In the genomic region with DNA sequence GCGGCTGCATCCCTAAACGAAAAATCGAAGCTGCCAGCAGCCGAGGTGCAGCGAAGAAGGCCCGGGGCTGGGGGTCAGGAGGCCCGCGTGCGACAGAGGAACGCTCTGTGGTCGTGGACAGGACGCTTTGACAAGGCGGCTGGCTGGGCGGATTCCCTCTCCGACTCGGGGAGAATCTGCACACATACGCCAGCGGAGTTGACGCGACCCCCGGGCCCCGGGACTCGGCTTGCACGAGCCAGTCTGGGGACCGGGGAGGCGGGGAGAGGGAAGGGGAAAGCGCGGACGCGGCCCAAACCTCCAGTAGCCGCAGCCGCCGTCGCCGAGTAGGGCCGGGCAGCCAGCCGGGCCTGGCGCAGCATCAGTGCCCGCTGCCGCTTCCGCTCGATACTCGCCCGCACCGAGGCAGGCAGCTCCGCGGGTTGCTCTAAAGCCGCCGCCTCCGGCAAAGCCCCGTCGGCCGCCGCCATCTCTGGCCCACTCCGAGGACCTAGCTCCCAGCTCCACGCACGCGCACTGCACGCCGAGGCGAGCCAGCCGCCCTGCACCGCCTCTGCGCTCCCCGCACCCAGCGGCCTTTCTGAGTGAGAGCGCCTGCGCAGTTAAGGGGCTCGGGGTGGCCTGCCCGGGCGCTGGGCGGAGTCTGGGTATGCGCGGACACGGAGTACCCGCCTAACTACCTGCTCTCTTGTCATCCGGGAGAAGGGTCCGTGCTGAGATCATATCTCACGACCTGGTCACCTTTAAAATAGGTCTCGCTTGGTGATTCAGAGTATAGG, we compare ENCODE assay signal across 1 cellular context.
TF ChIP-seq lines count a peak whose summit lies in the region.

A gene (minus strand): TSS at position 518 of the 779 bp plus-strand sequence. CDS start 48 bp downstream, at position 470.

TF ChIP-seq in HepG2, 621 proteins besides CTCF, POLR2A, EP300 and RAD21 (continued from another document and continues in another):
- TF ChIP-seq, protein P1, sequence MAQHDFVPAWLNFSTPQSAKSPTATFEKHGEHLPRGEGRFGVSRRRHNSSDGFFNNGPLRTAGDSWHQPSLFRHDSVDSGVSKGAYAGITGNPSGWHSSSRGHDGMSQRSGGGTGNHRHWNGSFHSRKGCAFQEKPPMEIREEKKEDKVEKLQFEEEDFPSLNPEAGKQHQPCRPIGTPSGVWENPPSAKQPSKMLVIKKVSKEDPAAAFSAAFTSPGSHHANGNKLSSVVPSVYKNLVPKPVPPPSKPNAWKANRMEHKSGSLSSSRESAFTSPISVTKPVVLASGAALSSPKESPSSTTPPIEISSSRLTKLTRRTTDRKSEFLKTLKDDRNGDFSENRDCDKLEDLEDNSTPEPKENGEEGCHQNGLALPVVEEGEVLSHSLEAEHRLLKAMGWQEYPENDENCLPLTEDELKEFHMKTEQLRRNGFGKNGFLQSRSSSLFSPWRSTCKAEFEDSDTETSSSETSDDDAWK (CRISPR knock-in tag; IDR thresholded peaks at IDR 0.05) = no peak
- TF ChIP-seq SMAD1 (CRISPR knock-in tag; IDR thresholded peaks at IDR 0.05; ENCODE audit: borderline replicate concordance, low read depth) (no peak), ARNT2 (CRISPR knock-in tag; IDR thresholded peaks at IDR 0.05; ENCODE audit: low read depth) (peak; percentile 61; the same call in 1 of the 2 replicates), TMF1 (CRISPR knock-in tag; IDR thresholded peaks at IDR 0.05; ENCODE audit: low read depth) (no peak), SOX13 (IDR thresholded peaks at IDR 0.05) (peak; percentile 10; the same call in 1 of the 2 replicates), SOX13 (CRISPR knock-in tag; conservative IDR thresholded peaks at IDR 0.05 in 1 of 2, IDR thresholded peaks at IDR 0.05 in 1 of 2) (peak in 1 of 2 experiments; percentile 16; a peak in 1 of 4 replicates), PRMT3 (CRISPR knock-in tag; IDR thresholded peaks at IDR 0.05; ENCODE audit: borderline replicate concordance, low read depth) (no peak), PAF1 (CRISPR knock-in tag; IDR thresholded peaks at IDR 0.05) (no peak), ZNF83 (CRISPR knock-in tag; IDR thresholded peaks at IDR 0.05; ENCODE audit: borderline replicate concordance) (no peak), KDM2A (CRISPR knock-in tag; IDR thresholded peaks at IDR 0.05; ENCODE audit: borderline replicate concordance, low read depth) (peak; percentile 84), ZNF713 (CRISPR knock-in tag; IDR thresholded peaks at IDR 0.05) (no peak), CREB1 (IDR thresholded peaks at IDR 0.05) (no peak; the same call in 1 of the 2 replicates), CREB1 (CRISPR knock-in tag; IDR thresholded peaks at IDR 0.05) (no peak), NPAS2 (CRISPR knock-in tag; IDR thresholded peaks at IDR 0.05; ENCODE audit: borderline replicate concordance) (no peak), NFKB2 (CRISPR knock-in tag; IDR thresholded peaks at IDR 0.05; ENCODE audit: borderline replicate concordance) (peak; percentile 87; the same call in 1 of the 2 replicates), FOXA1 (IDR thresholded peaks at IDR 0.05) (no peak), FOXA1 (CRISPR knock-in tag; IDR thresholded peaks at IDR 0.05) (no peak), ZBTB7A (CRISPR knock-in tag; IDR thresholded peaks at IDR 0.05) (no peak), ZNF563 (CRISPR knock-in tag; IDR thresholded peaks at IDR 0.05) (peak; percentile 91), ZNF572 (CRISPR knock-in tag; IDR thresholded peaks at IDR 0.05) (no peak), ZSCAN30 (CRISPR knock-in tag; IDR thresholded peaks at IDR 0.05) (no peak), RFX1 (IDR thresholded peaks at IDR 0.05) (no peak), ZNF33B (CRISPR knock-in tag; IDR thresholded peaks at IDR 0.05) (0 out of 2 replicates have a peak, but pooled peaks have one; percentile 61), ZBTB21 (CRISPR knock-in tag; IDR thresholded peaks at IDR 0.05) (no peak), ZSCAN22 (CRISPR knock-in tag; IDR thresholded peaks at IDR 0.05) (peak; percentile 61; the same call in 1 of the 2 replicates), JUND (CRISPR knock-in tag; IDR thresholded peaks at IDR 0.05) (no peak), ZNF496 (CRISPR knock-in tag; IDR thresholded peaks at IDR 0.05; ENCODE audit: insufficient replicate concordance) (no peak), TBP (CRISPR knock-in tag; IDR thresholded peaks at IDR 0.05) (no peak), SCMH1 (CRISPR knock-in tag; IDR thresholded peaks at IDR 0.05; ENCODE audit: borderline replicate concordance) (no peak), ZNF292 (CRISPR knock-in tag; IDR thresholded peaks at IDR 0.05; ENCODE audit: borderline replicate concordance, low read depth) (peak; percentile 77; the same call in 1 of the 2 replicates), TBL1XR1 (IDR thresholded peaks at IDR 0.05; ENCODE audit: borderline replicate concordance, low read length, partially characterized antibody) (peak; percentile 6), CEBPB (IDR thresholded peaks at IDR 0.05; ENCODE audit: borderline replicate concordance, low read depth, low read length) (no peak), ZNF44 (CRISPR knock-in tag; IDR thresholded peaks at IDR 0.05) (peak; percentile 51; the same call in 1 of the 2 replicates), ZNF24 (IDR thresholded peaks at IDR 0.05) (no peak), HNRNPH1 (optimal IDR thresholded peaks at IDR 0.05; ENCODE audit: low read depth, low read length) (no peak), ZNF773 (CRISPR knock-in tag; IDR thresholded peaks at IDR 0.05; ENCODE audit: borderline replicate concordance) (no peak), RXRA (CRISPR knock-in tag; IDR thresholded peaks at IDR 0.05) (peak; percentile 67; the same call in 1 of the 2 replicates), HMG20B (CRISPR knock-in tag; conservative IDR thresholded peaks at IDR 0.05) (0 out of 2 replicates have a peak, but pooled peaks have one; percentile 19), HNRNPL (IDR thresholded peaks at IDR 0.05; ENCODE audit: low read depth, low read length) (no peak), ZNF383 (CRISPR knock-in tag; IDR thresholded peaks at IDR 0.05; ENCODE audit: borderline replicate concordance) (peak; percentile 99), HNF4G (IDR thresholded peaks at IDR 0.05; ENCODE audit: borderline replicate concordance, low read depth, low read length) (0 out of 2 replicates have a peak, but pooled peaks have one; percentile 4), HNF4G (CRISPR knock-in tag; IDR thresholded peaks at IDR 0.05; ENCODE audit: borderline replicate concordance, low read depth) (no peak), ZNF737 (CRISPR knock-in tag; IDR thresholded peaks at IDR 0.05; ENCODE audit: borderline replicate concordance) (0 out of 2 replicates have a peak, but pooled peaks have one; percentile 34), POLR2G (IDR thresholded peaks at IDR 0.05; ENCODE audit: low read depth, low read length) (peak; percentile 96), NR2C2 (CRISPR knock-in tag; IDR thresholded peaks at IDR 0.05; ENCODE audit: borderline replicate concordance) (no peak), SALL1 (CRISPR knock-in tag; IDR thresholded peaks at IDR 0.05) (peak; percentile 56), AGO1 (IDR thresholded peaks at IDR 0.05; ENCODE audit: low read depth, low read length, poor library complexity, severe bottlenecking) (no peak), RFXANK (CRISPR knock-in tag; IDR thresholded peaks at IDR 0.05) (no peak), HOXA7 (CRISPR knock-in tag; IDR thresholded peaks at IDR 0.05) (no peak), CEBPG (CRISPR knock-in tag; IDR thresholded peaks at IDR 0.05) (0 out of 2 replicates have a peak, but pooled peaks have one; percentile 9), IKZF4 (CRISPR knock-in tag; IDR thresholded peaks at IDR 0.05; ENCODE audit: borderline replicate concordance, low read depth, not compliant biosample characterization) (no peak), ZKSCAN1 (IDR thresholded peaks at IDR 0.05; ENCODE audit: low read length) (no peak), ZKSCAN5 (CRISPR knock-in tag; IDR thresholded peaks at IDR 0.05) (no peak), ZNF446 (CRISPR knock-in tag; IDR thresholded peaks at IDR 0.05) (no peak), SUZ12 (IDR thresholded peaks at IDR 0.05; ENCODE audit: low read depth, low read length) (no peak), ZBTB20 (CRISPR knock-in tag; IDR thresholded peaks at IDR 0.05; ENCODE audit: borderline replicate concordance, low read depth) (0 out of 2 replicates have a peak, but pooled peaks have one; percentile 50), MAF1 (CRISPR knock-in tag; IDR thresholded peaks at IDR 0.05; ENCODE audit: borderline replicate concordance) (no peak)
- TF ChIP-seq, protein P2, sequence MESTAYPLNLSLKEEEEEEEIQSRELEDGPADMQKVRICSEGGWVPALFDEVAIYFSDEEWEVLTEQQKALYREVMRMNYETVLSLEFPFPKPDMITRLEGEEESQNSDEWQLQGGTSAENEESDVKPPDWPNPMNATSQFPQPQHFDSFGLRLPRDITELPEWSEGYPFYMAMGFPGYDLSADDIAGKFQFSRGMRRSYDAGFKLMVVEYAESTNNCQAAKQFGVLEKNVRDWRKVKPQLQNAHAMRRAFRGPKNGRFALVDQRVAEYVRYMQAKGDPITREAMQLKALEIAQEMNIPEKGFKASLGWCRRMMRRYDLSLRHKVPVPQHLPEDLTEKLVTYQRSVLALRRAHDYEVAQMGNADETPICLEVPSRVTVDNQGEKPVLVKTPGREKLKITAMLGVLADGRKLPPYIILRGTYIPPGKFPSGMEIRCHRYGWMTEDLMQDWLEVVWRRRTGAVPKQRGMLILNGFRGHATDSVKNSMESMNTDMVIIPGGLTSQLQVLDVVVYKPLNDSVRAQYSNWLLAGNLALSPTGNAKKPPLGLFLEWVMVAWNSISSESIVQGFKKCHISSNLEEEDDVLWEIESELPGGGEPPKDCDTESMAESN (CRISPR knock-in tag; conservative IDR thresholded peaks at IDR 0.05) = peak; percentile 60; the same call in 1 of the 2 replicates
- TF ChIP-seq, protein P3, sequence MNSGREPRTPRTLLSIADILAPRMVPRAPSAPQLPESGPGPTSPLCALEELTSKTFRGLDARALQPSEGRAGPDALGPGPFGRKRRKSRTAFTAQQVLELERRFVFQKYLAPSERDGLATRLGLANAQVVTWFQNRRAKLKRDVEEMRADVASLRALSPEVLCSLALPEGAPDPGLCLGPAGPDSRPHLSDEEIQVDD (CRISPR knock-in tag; IDR thresholded peaks at IDR 0.05; ENCODE audit: borderline replicate concordance) = peak; percentile 47; the same call in 1 of the 2 replicates
- TF ChIP-seq, protein P4, sequence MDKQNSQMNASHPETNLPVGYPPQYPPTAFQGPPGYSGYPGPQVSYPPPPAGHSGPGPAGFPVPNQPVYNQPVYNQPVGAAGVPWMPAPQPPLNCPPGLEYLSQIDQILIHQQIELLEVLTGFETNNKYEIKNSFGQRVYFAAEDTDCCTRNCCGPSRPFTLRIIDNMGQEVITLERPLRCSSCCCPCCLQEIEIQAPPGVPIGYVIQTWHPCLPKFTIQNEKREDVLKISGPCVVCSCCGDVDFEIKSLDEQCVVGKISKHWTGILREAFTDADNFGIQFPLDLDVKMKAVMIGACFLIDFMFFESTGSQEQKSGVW (CRISPR knock-in tag; IDR thresholded peaks at IDR 0.05; ENCODE audit: borderline replicate concordance) = peak; percentile 24; the same call in 1 of the 2 replicates
- TF ChIP-seq, protein P5, sequence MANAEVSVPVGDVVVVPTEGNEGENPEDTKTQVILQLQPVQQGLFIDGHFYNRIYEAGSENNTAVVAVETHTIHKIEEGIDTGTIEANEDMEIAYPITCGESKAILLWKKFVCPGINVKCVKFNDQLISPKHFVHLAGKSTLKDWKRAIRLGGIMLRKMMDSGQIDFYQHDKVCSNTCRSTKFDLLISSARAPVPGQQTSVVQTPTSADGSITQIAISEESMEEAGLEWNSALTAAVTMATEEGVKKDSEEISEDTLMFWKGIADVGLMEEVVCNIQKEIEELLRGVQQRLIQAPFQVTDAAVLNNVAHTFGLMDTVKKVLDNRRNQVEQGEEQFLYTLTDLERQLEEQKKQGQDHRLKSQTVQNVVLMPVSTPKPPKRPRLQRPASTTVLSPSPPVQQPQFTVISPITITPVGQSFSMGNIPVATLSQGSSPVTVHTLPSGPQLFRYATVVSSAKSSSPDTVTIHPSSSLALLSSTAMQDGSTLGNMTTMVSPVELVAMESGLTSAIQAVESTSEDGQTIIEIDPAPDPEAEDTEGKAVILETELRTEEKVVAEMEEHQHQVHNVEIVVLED (CRISPR knock-in tag; IDR thresholded peaks at IDR 0.05; ENCODE audit: borderline replicate concordance) = no peak; the same call in 1 of the 2 replicates
- TF ChIP-seq, protein P6, sequence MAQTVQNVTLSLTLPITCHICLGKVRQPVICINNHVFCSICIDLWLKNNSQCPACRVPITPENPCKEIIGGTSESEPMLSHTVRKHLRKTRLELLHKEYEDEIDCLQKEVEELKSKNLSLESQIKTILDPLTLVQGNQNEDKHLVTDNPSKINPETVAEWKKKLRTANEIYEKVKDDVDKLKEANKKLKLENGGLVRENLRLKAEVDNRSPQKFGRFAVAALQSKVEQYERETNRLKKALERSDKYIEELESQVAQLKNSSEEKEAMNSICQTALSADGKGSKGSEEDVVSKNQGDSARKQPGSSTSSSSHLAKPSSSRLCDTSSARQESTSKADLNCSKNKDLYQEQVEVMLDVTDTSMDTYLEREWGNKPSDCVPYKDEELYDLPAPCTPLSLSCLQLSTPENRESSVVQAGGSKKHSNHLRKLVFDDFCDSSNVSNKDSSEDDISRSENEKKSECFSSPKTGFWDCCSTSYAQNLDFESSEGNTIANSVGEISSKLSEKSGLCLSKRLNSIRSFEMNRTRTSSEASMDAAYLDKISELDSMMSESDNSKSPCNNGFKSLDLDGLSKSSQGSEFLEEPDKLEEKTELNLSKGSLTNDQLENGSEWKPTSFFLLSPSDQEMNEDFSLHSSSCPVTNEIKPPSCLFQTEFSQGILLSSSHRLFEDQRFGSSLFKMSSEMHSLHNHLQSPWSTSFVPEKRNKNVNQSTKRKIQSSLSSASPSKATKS (CRISPR knock-in tag; IDR thresholded peaks at IDR 0.05) = no peak
- TF ChIP-seq, protein P7, sequence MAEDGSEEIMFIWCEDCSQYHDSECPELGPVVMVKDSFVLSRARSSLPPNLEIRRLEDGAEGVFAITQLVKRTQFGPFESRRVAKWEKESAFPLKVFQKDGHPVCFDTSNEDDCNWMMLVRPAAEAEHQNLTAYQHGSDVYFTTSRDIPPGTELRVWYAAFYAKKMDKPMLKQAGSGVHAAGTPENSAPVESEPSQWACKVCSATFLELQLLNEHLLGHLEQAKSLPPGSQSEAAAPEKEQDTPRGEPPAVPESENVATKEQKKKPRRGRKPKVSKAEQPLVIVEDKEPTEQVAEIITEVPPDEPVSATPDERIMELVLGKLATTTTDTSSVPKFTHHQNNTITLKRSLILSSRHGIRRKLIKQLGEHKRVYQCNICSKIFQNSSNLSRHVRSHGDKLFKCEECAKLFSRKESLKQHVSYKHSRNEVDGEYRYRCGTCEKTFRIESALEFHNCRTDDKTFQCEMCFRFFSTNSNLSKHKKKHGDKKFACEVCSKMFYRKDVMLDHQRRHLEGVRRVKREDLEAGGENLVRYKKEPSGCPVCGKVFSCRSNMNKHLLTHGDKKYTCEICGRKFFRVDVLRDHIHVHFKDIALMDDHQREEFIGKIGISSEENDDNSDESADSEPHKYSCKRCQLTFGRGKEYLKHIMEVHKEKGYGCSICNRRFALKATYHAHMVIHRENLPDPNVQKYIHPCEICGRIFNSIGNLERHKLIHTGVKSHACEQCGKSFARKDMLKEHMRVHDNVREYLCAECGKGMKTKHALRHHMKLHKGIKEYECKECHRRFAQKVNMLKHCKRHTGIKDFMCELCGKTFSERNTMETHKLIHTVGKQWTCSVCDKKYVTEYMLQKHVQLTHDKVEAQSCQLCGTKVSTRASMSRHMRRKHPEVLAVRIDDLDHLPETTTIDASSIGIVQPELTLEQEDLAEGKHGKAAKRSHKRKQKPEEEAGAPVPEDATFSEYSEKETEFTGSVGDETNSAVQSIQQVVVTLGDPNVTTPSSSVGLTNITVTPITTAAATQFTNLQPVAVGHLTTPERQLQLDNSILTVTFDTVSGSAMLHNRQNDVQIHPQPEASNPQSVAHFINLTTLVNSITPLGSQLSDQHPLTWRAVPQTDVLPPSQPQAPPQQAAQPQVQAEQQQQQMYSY (CRISPR knock-in tag; IDR thresholded peaks at IDR 0.05) = no peak
